In the genomic region with DNA sequence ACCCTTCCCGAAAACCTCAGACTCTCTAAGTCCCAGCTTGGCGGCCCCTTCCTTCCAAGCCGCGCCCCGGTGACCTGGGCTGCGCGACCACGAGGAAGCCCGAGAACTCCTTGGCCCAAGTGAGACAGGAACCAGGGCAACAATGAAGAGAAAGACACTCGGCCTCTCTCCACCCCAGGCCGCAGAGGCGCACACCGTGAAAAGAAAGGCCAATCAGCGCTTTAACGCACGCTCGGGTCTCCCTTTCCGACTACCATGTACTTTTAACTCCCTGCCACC, we compare ENCODE assay signal across 8 cellular contexts.
DNase-seq lines count a peak whose midpoint lies in the region; ATAC-seq and TF ChIP-seq lines count a peak whose summit lies in the region.

No MANE protein-coding gene starts in this region.

- BruUV-seq in mammary epithelial cell (replicated peaks; lab: Mats Ljungman, UMichigan) = no TSS peak

- H3K36me3 ChIP-seq in mammary epithelial cell (ENCODE audit: insufficient read depth, low read length) (no peaks in the 10 kb centered on the region), uterus (no peaks in the 10 kb centered on the region)

- TF ChIP-seq POLR2A in uterus (IDR thresholded peaks at IDR 0.05) = no peak

- H3K79me2 ChIP-seq in mammary epithelial cell (ENCODE audit: insufficient read depth, low read length) = no peaks in the 10 kb centered on the region

- no peak overlapping the region for H3K27ac Mint-ChIP-seq in CD4-positive, alpha-beta T cell
- no peak overlapping the region for H3K27ac Mint-ChIP-seq in memory B cell

- peaks cover 81% of the 10 kb centered on the region for H3K27me3 ChIP-seq in CD4-positive, alpha-beta T cell (ENCODE audit: control insufficient read depth, insufficient read depth, low read length)
- H3K27me3 ChIP-seq in mammary epithelial cell (ENCODE audit: insufficient read depth, low read length) (peaks cover 60% of the 10 kb centered on the region), uterus (peaks cover 0 to 5% of the 10 kb centered on the region in 2 donors)

- peak overlapping the region; percentile 78 for H3K4me3 Mint-ChIP-seq in CD4-positive, alpha-beta T cell
- peak overlapping the region; percentile 92 for H3K4me3 Mint-ChIP-seq in memory B cell

- peak overlapping the region; percentile 25 for H2AFZ ChIP-seq in mammary epithelial cell (ENCODE audit: low read depth, low read length)

- H4K20me1 ChIP-seq in mammary epithelial cell (ENCODE audit: insufficient read depth, low read length) = no peaks in the 10 kb centered on the region

- peaks cover 36% of the 10 kb centered on the region for H3K4me1 Mint-ChIP-seq in CD4-positive, alpha-beta T cell (ENCODE audit: low read depth)
- peaks cover 37% of the 10 kb centered on the region for H3K4me1 Mint-ChIP-seq in memory B cell

- peak overlapping the region; percentile 78 for H3K4me2 ChIP-seq in mammary epithelial cell (ENCODE audit: insufficient read depth, low read depth, low read length)

- no peak for DNase-seq in CD4-positive, alpha-beta T cell
- DNase-seq in mammary epithelial cell = peak; percentile 12
- no peak for DNase-seq in memory B cell (ENCODE audit: low spot score in 2 of 2)
- no peak for DNase-seq in uterus
- no peak for DNase-seq in NCI-H1694 (lab: John Stamatoyannopoulos, UW)
- no peak for DNase-seq in NCI-H226
- no peak for DNase-seq in G401 (ENCODE audit: low spot score)

- intact Hi-C loops in CD4-positive, alpha-beta T cell (cut with DNase I, micrococcal nuclease) = no loop called here
- intact Hi-C loops in mammary epithelial cell (cut with micrococcal nuclease) (loop anchor here (10.0 kb wide), 3 partner anchors 230 to 1820 kb away; no protein-coding TSS in a partner anchor), uterus (cut with DNase I; ENCODE audit: low total_unique reads) (no loop called here)

- no peaks in the 10 kb centered on the region for H3K9me3 ChIP-seq in CD4-positive, alpha-beta T cell (ENCODE audit: control insufficient read depth, low read length)
- no peaks in the 10 kb centered on the region for H3K9me3 ChIP-seq in mammary epithelial cell (replicated peaks; ENCODE audit: insufficient read depth, low read length)
- no peaks in the 10 kb centered on the region for H3K9me3 ChIP-seq in uterus

- H3K9ac ChIP-seq in mammary epithelial cell (ENCODE audit: insufficient read depth, low read length) = no peak overlapping the region

- no peak overlapping the region for H3K27ac ChIP-seq in CD4-positive, alpha-beta T cell (ENCODE audit: low read depth, low read length)
- no peak overlapping the region for H3K27ac ChIP-seq in mammary epithelial cell (ENCODE audit: insufficient read depth, low read depth, low read length)
- peak overlapping the region; percentile 90 to 97 for H3K27ac ChIP-seq in uterus

- H3K4me1 ChIP-seq in mammary epithelial cell (ENCODE audit: insufficient read depth, low read length) = peaks cover 13% of the 10 kb centered on the region
- no peaks in the 10 kb centered on the region for H3K4me1 ChIP-seq in uterus

- 6% methylated on average over 10 of the region's 18 CpGs for WGBS in mammary epithelial cell (ENCODE audit: low coverage, missing lambda C conversion rate)

- in situ Hi-C loops in mammary epithelial cell (cut with MboI; ENCODE audit: low sequenced_read_pairs in 2 of 2) = loop anchor here (25.0 kb wide), 2 partner anchors 302 to 327 kb away; a partner anchor contains a TSS
- in situ Hi-C loops in G401 (cut with HindIII; ENCODE audit: low sequenced_read_pairs) = no loop called here

- no peak for ATAC-seq in CD4-positive, alpha-beta T cell (ENCODE audit: poor library complexity)
- ATAC-seq in HG02798 (IDR thresholded peaks at IDR 0.05; ENCODE audit: poor library complexity, unreplicated experiment) = peak; percentile 23
- peak; percentile 11 for ATAC-seq in memory B cell (ENCODE audit: low read depth)

- POLR2A ChIA-PET in CD4-positive, alpha-beta T cell (lab: Charles Lee) = no interaction called here

- H3K36me3 Mint-ChIP-seq in CD4-positive, alpha-beta T cell (ENCODE audit: low read depth) = no peaks in the 10 kb centered on the region
- no peaks in the 10 kb centered on the region for H3K36me3 Mint-ChIP-seq in memory B cell

- no peak for TF ChIP-seq CTCF in CD4-positive, alpha-beta T cell (IDR thresholded peaks at IDR 0.05)
- TF ChIP-seq CTCF in mammary epithelial cell (conservative IDR thresholded peaks at IDR 0.05 in 1 of 2, IDR thresholded peaks at IDR 0.05 in 1 of 2; ENCODE audit: extremely low read depth in 1 of 2, insufficient read depth in 1 of 2, low read depth in 1 of 2, low read length in 2 of 2) = no peak
- no peak for TF ChIP-seq CTCF in uterus (IDR thresholded peaks at IDR 0.05)

- H3K9me3 Mint-ChIP-seq in CD4-positive, alpha-beta T cell = no peaks in the 10 kb centered on the region
- no peaks in the 10 kb centered on the region for H3K9me3 Mint-ChIP-seq in memory B cell

- H3K27me3 Mint-ChIP-seq in CD4-positive, alpha-beta T cell = peaks cover 76% of the 10 kb centered on the region
- H3K27me3 Mint-ChIP-seq in memory B cell = peaks cover 33% of the 10 kb centered on the region

- H3K4me3 ChIP-seq in mammary epithelial cell (replicated peaks in 1 of 3; ENCODE audit: insufficient read depth in 1 of 3, low read depth in 2 of 3, low read length in 3 of 3) = peak overlapping the region in 2 of 3 experiments; percentile 1 to 38
- H3K4me3 ChIP-seq in uterus = peak overlapping the region; percentile 59 to 71

- CTCF ChIA-PET in CD4-positive, alpha-beta T cell (lab: Charles Lee) = interaction anchor here (0.6 kb wide), 1 partner anchor 13 kb away, joined by 3 read pairs; no protein-coding TSS in a partner anchor
- CTCF ChIA-PET in mammary epithelial cell (lab: Charles Lee; ENCODE audit: low non-redundant PET) = no interaction called here

- dilution Hi-C loops in mammary epithelial cell (cut with HindIII; ENCODE audit: low sequenced_read_pairs) = no loop called here

Comparison
In these comparisons a context has a peak if more than half of its experiments do, and no peak if none do; other contexts are left out.
1. H3K27ac ChIP-seq: peak in uterus (2 of 2); none in CD4-positive, alpha-beta T cell (single experiment) and mammary epithelial cell (single experiment).